ENCODE assay signal across 9 cellular contexts in the genomic region with DNA sequence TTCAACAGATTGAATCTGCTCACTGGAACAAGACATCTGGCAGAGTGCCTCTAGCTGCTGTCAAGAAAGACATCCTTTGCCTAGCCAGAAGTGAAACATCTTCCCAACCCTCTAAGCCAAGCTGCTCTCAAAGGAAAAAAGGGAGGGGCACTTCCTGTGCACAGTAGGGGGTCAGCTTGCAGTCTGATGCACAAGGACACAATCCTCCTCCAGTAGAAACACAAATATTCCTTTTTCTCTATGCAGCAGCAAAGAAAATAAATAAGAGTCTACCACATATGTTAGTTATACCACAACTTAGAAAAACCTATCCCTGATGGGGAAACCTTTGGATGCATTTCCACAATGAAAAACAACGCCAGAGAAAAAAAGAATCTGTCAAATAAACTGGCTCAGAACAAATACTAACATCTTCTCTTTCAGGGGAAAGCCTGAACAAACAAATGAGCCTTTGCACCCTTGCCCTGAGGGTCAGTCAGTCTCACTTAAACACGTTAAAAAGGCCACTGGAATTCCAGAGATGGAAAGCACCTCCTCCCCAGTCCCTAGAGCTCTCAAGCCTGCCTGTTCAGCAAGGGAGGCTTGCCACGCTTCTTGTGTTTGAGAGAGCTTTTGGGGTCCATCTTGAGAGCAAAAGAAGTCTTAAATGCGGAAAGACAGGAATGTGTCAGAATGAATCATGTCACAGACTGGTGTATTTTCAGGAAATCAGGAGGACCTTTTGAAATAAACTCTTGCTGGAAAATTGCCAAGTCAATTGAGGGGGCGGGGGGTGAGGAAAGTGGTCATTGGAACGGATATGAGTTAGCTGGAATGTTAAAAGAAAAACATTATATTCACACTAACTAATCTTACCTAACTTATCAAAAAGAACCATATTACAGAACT. TPM values are rescaled to one million over a fixed set of nuclear protein-coding genes. Genes with fewer than 3 reads are reported as not detected.
DNase-seq lines count a peak whose midpoint lies in the region; TF ChIP-seq lines count a peak whose summit lies in the region.
"Had no signal": no experiment of that assay in that cellular context is flagged by ENCODE, and none has a peak within 500 bp of the region (broad histone marks: within the 10 kb centered on the region; RNA-seq: fewer than 3 reads in every experiment).

No MANE protein-coding gene starts in this region.

- TF ChIP-seq CTCF in astrocyte of the spinal cord (IDR thresholded peaks at IDR 0.05; ENCODE audit: low read depth, low read length), result no peak
- no peak for TF ChIP-seq CTCF in tibial artery (IDR thresholded peaks at IDR 0.05)
- no peak for TF ChIP-seq CTCF in dorsolateral prefrontal cortex (IDR thresholded peaks at IDR 0.05 in 54 of 56, conservative IDR thresholded peaks at IDR 0.05 in 2 of 56; ENCODE audit: low read depth in 1 of 56, partially characterized antibody in 56 of 56)

- in situ Hi-C loops in astrocyte of the spinal cord (cut with HindIII; ENCODE audit: low sequenced_read_pairs), result no loop called here

- H3K27me3 ChIP-seq in tibial artery (no peaks in the 10 kb centered on the region), dorsolateral prefrontal cortex (peaks cover 0 to 6% (median 0%) of the 10 kb centered on the region in 45 donors)

- intact Hi-C loops in tibial artery (cut with DNase I; ENCODE audit: low total_unique reads), result no loop called here
- intact Hi-C loops in dorsolateral prefrontal cortex (cut with DNase I), result no loop called here

- H3K36me3 ChIP-seq in tibial artery, result peaks cover 0 to 28% (median 0%) of the 10 kb centered on the region in 3 donors

- no peak overlapping the region for H3K4me3 ChIP-seq in astrocyte of the spinal cord (ENCODE audit: low read depth, low read length)
- no peak overlapping the region for H3K4me3 ChIP-seq in tibial artery
- H3K4me3 ChIP-seq in dorsolateral prefrontal cortex, result no peak overlapping the region

- DNase-seq in LHCN-M2 (ENCODE audit: low read depth) (peak; percentile 99), astrocyte of the spinal cord (ENCODE audit: low read depth, low spot score) (peak; percentile 94), iris pigment epithelial cell (ENCODE audit: low read depth) (peak; percentile 91), tibial artery (no peak), putamen (ENCODE audit: low spot score) (no peak), dorsolateral prefrontal cortex (no peak), OCI-M2 (lab: John Stamatoyannopoulos, UW; ENCODE audit: unreplicated experiment) (no peak), NCI-H2107 (lab: John Stamatoyannopoulos, UW) (no peak)
- DNase-seq: activated B cell treated with CpG ODN at 0.5 μM for 24 hours had no signal

- H3K27ac ChIP-seq in tibial artery (peak overlapping the region; percentile 1 to 44), dorsolateral prefrontal cortex (peak overlapping the region in 5 of 59 donors; percentile 7 to 48 (median 17))

- H3K4me1 ChIP-seq in tibial artery, result peaks cover 0 to 30% (median 4%) of the 10 kb centered on the region in 4 donors

- no peaks in the 10 kb centered on the region for H3K9me3 ChIP-seq in tibial artery

RNA-seq across cellular contexts. Expression of a gene that starts 7.5 kb away (rescaled TPM):
- 140 and 161 TPM in 2 replicates for total RNA-seq in LHCN-M2 (2014; rRNA removed)
- 101 TPM for polyA plus RNA-seq in LHCN-M2 (2012)
- 10 to 100 TPM in 119 of 120 experiments, 1 to 10 TPM in 1; 8.8 to 99.3 (median 36.8) TPM for total RNA-seq in dorsolateral prefrontal cortex
- total RNA-seq: activated B cell treated with CpG ODN at 0.5 μM for 24 hours had no signal

Comparison
In these comparisons a context has a peak if more than half of its experiments do, and no peak if none do; other contexts are left out.
1. DNase-seq: peak in LHCN-M2 (single experiment), astrocyte of the spinal cord (single experiment) and iris pigment epithelial cell (single experiment); none in tibial artery (0 of 2), putamen (single experiment), dorsolateral prefrontal cortex (0 of 10), OCI-M2 (single experiment) and NCI-H2107 (single experiment).